8 cellular contexts compared by ENCODE assay signal in the genomic region with DNA sequence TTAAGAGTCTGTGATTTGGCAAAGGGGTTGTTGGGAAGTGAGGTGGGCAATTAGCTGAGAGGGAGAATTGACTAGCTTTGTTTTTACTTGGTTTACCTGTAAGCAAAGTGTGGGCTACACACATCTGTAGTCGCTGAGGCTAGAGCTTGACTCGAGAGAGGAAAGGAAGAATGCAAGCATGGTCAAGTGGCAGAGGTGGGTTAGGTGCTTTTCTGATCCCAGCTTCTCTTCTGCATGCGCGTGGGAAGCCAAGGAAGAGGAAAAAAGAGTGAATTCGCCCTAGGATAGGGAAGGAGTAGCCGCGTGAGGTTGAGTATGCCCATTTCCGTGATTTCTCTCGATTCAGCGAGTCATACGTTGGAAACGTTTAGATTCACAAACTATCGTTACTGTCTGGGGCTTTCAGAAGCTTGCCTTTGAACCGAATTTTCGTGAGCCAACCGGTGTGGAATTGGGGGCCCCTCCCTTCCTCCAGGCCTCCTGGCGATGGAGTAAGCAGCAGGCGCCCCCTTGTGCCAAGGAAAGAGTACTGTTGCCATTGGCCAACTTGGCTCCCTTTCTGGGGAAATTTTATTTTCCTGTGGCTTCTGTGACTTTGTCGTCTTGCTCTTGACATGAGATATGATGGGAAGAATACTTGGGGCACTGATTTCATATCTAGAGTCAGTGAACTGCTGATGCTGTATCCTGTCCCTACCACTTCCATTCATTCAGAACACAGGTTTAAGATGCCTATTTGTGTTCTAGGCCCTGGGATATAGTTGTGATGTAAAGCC.
DNase-seq lines count a peak whose midpoint lies in the region; ATAC-seq and TF ChIP-seq lines count a peak whose summit lies in the region.

No MANE protein-coding gene starts in this region.

- H3K9ac ChIP-seq in DND-41 (ENCODE audit: low read depth, low read length), result peak overlapping the region; percentile 91
- H3K9ac ChIP-seq in HUES6 (ENCODE audit: low read length), result peak overlapping the region; percentile 90
- peak overlapping the region; percentile 95 for H3K9ac ChIP-seq in NT2/D1 (ENCODE audit: insufficient read length, low read depth)

- peak; percentile 39 for ATAC-seq in DND-41 (ENCODE audit: insufficient read depth, low read depth)
- no peak for ATAC-seq in GM21717 (IDR thresholded peaks at IDR 0.05; ENCODE audit: unreplicated experiment)

- H3K36me3 ChIP-seq in DND-41 (ENCODE audit: insufficient read depth, low read length), result no peaks in the 10 kb centered on the region
- peaks cover 3% of the 10 kb centered on the region for H3K36me3 ChIP-seq in HUES6 (ENCODE audit: control insufficient read depth, insufficient read depth, low read length)
- peaks cover 15% of the 10 kb centered on the region for H3K36me3 ChIP-seq in NT2/D1 (ENCODE audit: insufficient read depth, insufficient read length, low read length)

- H3K4me2 ChIP-seq in DND-41 (ENCODE audit: insufficient read depth, low read length), result peak overlapping the region; percentile 91

- peak overlapping the region; percentile 70 to 76 for H3K4me3 ChIP-seq in DND-41 (ENCODE audit: low read depth in 1 of 2, low read length in 2 of 2)
- H3K4me3 ChIP-seq in HUES6 (ENCODE audit: low read depth, low read length), result peak overlapping the region; percentile 63
- H3K4me3 ChIP-seq in NT2/D1 (ENCODE audit: insufficient read length, low read depth), result peak overlapping the region; percentile 91

- TF ChIP-seq CTCF in DND-41 (IDR thresholded peaks at IDR 0.05; ENCODE audit: borderline replicate concordance, extremely low read depth, low read length, poor library complexity, severe bottlenecking), result peak; percentile 99

- H4K20me1 ChIP-seq in DND-41 (ENCODE audit: insufficient read depth, low read length), result no peaks in the 10 kb centered on the region

- peak overlapping the region; percentile 77 for H2AFZ ChIP-seq in DND-41 (ENCODE audit: low read depth, low read length)

- no peaks in the 10 kb centered on the region for H3K27me3 ChIP-seq in DND-41 (ENCODE audit: insufficient read depth, low read length, poor library complexity)
- H3K27me3 ChIP-seq in HUES6 (ENCODE audit: control insufficient read depth, insufficient read depth, low read length), result no peaks in the 10 kb centered on the region
- no peaks in the 10 kb centered on the region for H3K27me3 ChIP-seq in NT2/D1 (ENCODE audit: insufficient read depth, insufficient read length)

- H3K9me3 ChIP-seq in DND-41 (ENCODE audit: insufficient read depth, low read length, severe bottlenecking) (no peaks in the 10 kb centered on the region), HUES6 (ENCODE audit: control insufficient read depth, insufficient read depth, low read depth, low read length) (no peaks in the 10 kb centered on the region), NT2/D1 (ENCODE audit: insufficient read depth, low read length) (no peaks in the 10 kb centered on the region)

- H3K79me2 ChIP-seq in DND-41 (ENCODE audit: insufficient read depth, low read length), result peaks cover 9% of the 10 kb centered on the region

- H3K4me1 ChIP-seq in DND-41 (ENCODE audit: insufficient read depth, low read length), result peaks cover 51% of the 10 kb centered on the region
- H3K4me1 ChIP-seq in HUES6 (ENCODE audit: control insufficient read depth, insufficient read depth, low read length), result peaks cover 29% of the 10 kb centered on the region
- H3K4me1 ChIP-seq in NT2/D1 (ENCODE audit: insufficient read depth, insufficient read length), result peaks cover 16% of the 10 kb centered on the region

- DNase-seq in DND-41, result peak; percentile 89
- DNase-seq in NT2/D1 (ENCODE audit: low read depth, low spot score), result peak; percentile 76
- peak; percentile 90 for DNase-seq in activated CD8-positive, alpha-beta memory T cell treated with anti-CD3 and anti-CD28 coated beads, Interleukin-2, amount 50 U/mL, for 48 hours
- DNase-seq in epidermal melanocyte (ENCODE audit: insufficient read length, low spot score), result peak; percentile 87
- DNase-seq in middle frontal gyrus (ENCODE audit: extremely low spot score, low spot score), result peak; percentile 83
- peak; percentile 64 to 81 for DNase-seq in stimulated activated CD8-positive, alpha-beta memory T cell treated with anti-CD3 and anti-CD28 coated beads, Interleukin-2, amount 100 ng/mL, for 1 hour (ENCODE audit: low read depth in 2 of 2)

- H3K27ac ChIP-seq in DND-41 (ENCODE audit: low read length) (peak overlapping the region; percentile 92), HUES6 (ENCODE audit: low read depth, low read length) (no peak overlapping the region)
